ENCODE assay signal across 27 cellular contexts in genomic region chr3:62203561-62203960, GRCh38.
"Had no signal": no experiment of that assay in that cellular context is flagged by ENCODE, and none has a peak within 500 bp of the region (broad histone marks: within the 10 kb centered on the region; RNA-seq: fewer than 3 reads in every experiment).

No MANE protein-coding gene starts in this region.

- H3K36me3 ChIP-seq: brain microvascular endothelial cell had no signal

- H3K4me3 Mint-ChIP-seq: activated CD4-positive, alpha-beta memory T cell treated with anti-CD3 and anti-CD28 coated beads for 36 hours; activated CD4-positive, alpha-beta T cell treated with anti-CD3 and anti-CD28 coated beads for 36 hours; activated CD4-positive, alpha-beta T cell treated with anti-CD3 and anti-CD28 coated beads, Interleukin-2, amount 10 ng/mL, durations not matched to agents 24 days and 14 days; activated CD8-positive, alpha-beta memory T cell treated with anti-CD3 and anti-CD28 coated beads, Interleukin-2, amount 10 ng/mL, durations not matched to agents 7 days and 5 days; activated CD8-positive, alpha-beta T cell treated with anti-CD3 and anti-CD28 coated beads, Interleukin-2, amount 10 ng/mL, durations not matched to agents 7 days and 5 days; activated naive CD4-positive, alpha-beta T cell treated with anti-CD3 and anti-CD28 coated beads, Interleukin-2, amount 10 ng/mL, durations not matched to agents 7 days and 5 days; activated naive CD8-positive, alpha-beta T cell treated with anti-CD3 and anti-CD28 coated beads, Interleukin-2, amount 10 ng/mL, durations not matched to agents 7 days and 5 days; activated T-helper 1 cell treated with anti-CD3 and anti-CD28 coated beads, Interleukin-12 subunit alpha, Interleukin-12 subunit beta, Interleukin-2, Interleukin-4 antibody, amounts not matched to agents 30 ng/mL and 10 ng/mL and 1 ng/mL, durations not matched to agents 14 hours and 24 hours and 36 hours; central memory CD8-positive, alpha-beta T cell; dendritic cell treated with granulocyte-macrophage colony-stimulating factor and Interleukin-4, amounts not matched to agents 40 ng/mL and 50 ng/mL, for 4 days; endodermal cell had no signal

- H3K36me3 Mint-ChIP-seq: activated CD4-positive, alpha-beta memory T cell treated with anti-CD3 and anti-CD28 coated beads for 36 hours; activated CD8-positive, alpha-beta memory T cell treated with anti-CD3 and anti-CD28 coated beads, Interleukin-2, amount 10 ng/mL, durations not matched to agents 7 days and 5 days; activated naive CD4-positive, alpha-beta T cell treated with anti-CD3 and anti-CD28 coated beads, Interleukin-2, amount 10 ng/mL, durations not matched to agents 7 days and 5 days; activated naive CD4-positive, alpha-beta T cell treated with anti-CD3 and anti-CD28 coated beads, Interleukin-2, amount 50 U/mL, for 72 hours; activated naive CD8-positive, alpha-beta T cell treated with anti-CD3 and anti-CD28 coated beads, Interleukin-2, amount 10 ng/mL, durations not matched to agents 7 days and 5 days had no signal

- H3K4me3 ChIP-seq: coronary artery, dorsolateral prefrontal cortex, esophagus muscularis mucosa, gastroesophageal sphincter had no signal

- H3K27me3 ChIP-seq: brain microvascular endothelial cell, dorsolateral prefrontal cortex, esophagus muscularis mucosa, gastroesophageal sphincter had no signal

- H3K27me3 Mint-ChIP-seq: activated CD4-positive, alpha-beta T cell treated with anti-CD3 and anti-CD28 coated beads for 36 hours; activated CD8-positive, alpha-beta memory T cell treated with anti-CD3 and anti-CD28 coated beads, Interleukin-2, amount 10 ng/mL, durations not matched to agents 7 days and 5 days; activated naive CD4-positive, alpha-beta T cell treated with anti-CD3 and anti-CD28 coated beads, Interleukin-2, amount 10 ng/mL, durations not matched to agents 7 days and 5 days; central memory CD8-positive, alpha-beta T cell; dendritic cell treated with granulocyte-macrophage colony-stimulating factor and Interleukin-4, amounts not matched to agents 40 ng/mL and 50 ng/mL, for 4 days had no signal

- H3K27ac Mint-ChIP-seq: activated CD4-positive, alpha-beta memory T cell treated with anti-CD3 and anti-CD28 coated beads for 36 hours; activated CD4-positive, alpha-beta T cell treated with anti-CD3 and anti-CD28 coated beads for 36 hours; activated CD4-positive, alpha-beta T cell treated with anti-CD3 and anti-CD28 coated beads, Interleukin-2, amount 10 ng/mL, durations not matched to agents 24 days and 14 days; activated CD8-positive, alpha-beta memory T cell treated with anti-CD3 and anti-CD28 coated beads, Interleukin-2, amount 10 ng/mL, durations not matched to agents 7 days and 5 days; activated CD8-positive, alpha-beta T cell treated with anti-CD3 and anti-CD28 coated beads, Interleukin-2, amount 10 ng/mL, durations not matched to agents 7 days and 5 days; activated naive CD4-positive, alpha-beta T cell treated with anti-CD3 and anti-CD28 coated beads, Interleukin-2, amount 10 ng/mL, durations not matched to agents 7 days and 5 days; activated naive CD4-positive, alpha-beta T cell treated with anti-CD3 and anti-CD28 coated beads, Interleukin-2, amount 50 U/mL, for 72 hours; activated naive CD8-positive, alpha-beta T cell treated with anti-CD3 and anti-CD28 coated beads, Interleukin-2, amount 10 ng/mL, durations not matched to agents 7 days and 5 days; activated T-helper 1 cell treated with anti-CD3 and anti-CD28 coated beads, Interleukin-12 subunit alpha, Interleukin-12 subunit beta, Interleukin-2, Interleukin-4 antibody, amounts not matched to agents 30 ng/mL and 10 ng/mL and 1 ng/mL, durations not matched to agents 14 hours and 24 hours and 36 hours; dendritic cell treated with granulocyte-macrophage colony-stimulating factor and Interleukin-4, amounts not matched to agents 40 ng/mL and 50 ng/mL, for 4 days; endodermal cell had no signal

- ATAC-seq: activated CD4-positive, alpha-beta T cell treated with anti-CD3 and anti-CD28 coated beads for 36 hours; activated CD8-positive, alpha-beta memory T cell treated with anti-CD3 and anti-CD28 coated beads, Interleukin-2, amount 10 ng/mL, durations not matched to agents 7 days and 5 days; activated CD8-positive, alpha-beta T cell treated with anti-CD3 and anti-CD28 coated beads, Interleukin-2, amount 10 ng/mL, durations not matched to agents 7 days and 5 days; activated naive CD4-positive, alpha-beta T cell treated with anti-CD3 and anti-CD28 coated beads, Interleukin-2, amount 50 U/mL, for 72 hours; gastroesophageal sphincter had no signal

- H3K9me3 ChIP-seq: esophagus muscularis mucosa, gastroesophageal sphincter had no signal

- H3K9me3 Mint-ChIP-seq: activated CD4-positive, alpha-beta memory T cell treated with anti-CD3 and anti-CD28 coated beads for 36 hours; activated CD4-positive, alpha-beta T cell treated with anti-CD3 and anti-CD28 coated beads, Interleukin-2, amount 10 ng/mL, durations not matched to agents 24 days and 14 days; activated naive CD4-positive, alpha-beta T cell treated with anti-CD3 and anti-CD28 coated beads, Interleukin-2, amount 10 ng/mL, durations not matched to agents 7 days and 5 days; activated naive CD4-positive, alpha-beta T cell treated with anti-CD3 and anti-CD28 coated beads, Interleukin-2, amount 50 U/mL, for 72 hours; activated naive CD8-positive, alpha-beta T cell treated with anti-CD3 and anti-CD28 coated beads, Interleukin-2, amount 10 ng/mL, durations not matched to agents 7 days and 5 days; activated T-helper 1 cell treated with anti-CD3 and anti-CD28 coated beads, Interleukin-12 subunit alpha, Interleukin-12 subunit beta, Interleukin-2, Interleukin-4 antibody, amounts not matched to agents 30 ng/mL and 10 ng/mL and 1 ng/mL, durations not matched to agents 14 hours and 24 hours and 36 hours; central memory CD8-positive, alpha-beta T cell; dendritic cell treated with granulocyte-macrophage colony-stimulating factor and Interleukin-4, amounts not matched to agents 40 ng/mL and 50 ng/mL, for 4 days; endodermal cell had no signal

- H3K4me1 ChIP-seq: esophagus muscularis mucosa, gastroesophageal sphincter had no signal

- H3K27ac ChIP-seq: brain microvascular endothelial cell, coronary artery, dorsolateral prefrontal cortex, esophagus muscularis mucosa, gastroesophageal sphincter had no signal

- DNase-seq: activated CD4-positive, alpha-beta memory T cell treated with anti-CD3 and anti-CD28 coated beads for 36 hours; activated CD4-positive, alpha-beta T cell treated with anti-CD3 and anti-CD28 coated beads for 36 hours; activated CD4-positive, alpha-beta T cell treated with anti-CD3 and anti-CD28 coated beads, Interleukin-2, amount 10 ng/mL, durations not matched to agents 24 days and 14 days; activated CD4-positive, CD25-positive, alpha-beta regulatory T cell; activated CD4-positive, CD25-positive, alpha-beta regulatory T cell treated with anti-CD3 and anti-CD28 coated beads, Interleukin-2, amount 50 U/mL, for 72 hours; activated CD8-positive, alpha-beta memory T cell treated with anti-CD3 and anti-CD28 coated beads, Interleukin-2, amount 10 ng/mL, durations not matched to agents 7 days and 5 days; activated CD8-positive, alpha-beta memory T cell treated with anti-CD3 and anti-CD28 coated beads, Interleukin-2, amount 50 U/mL, for 4 hours; activated CD8-positive, alpha-beta T cell treated with anti-CD3 and anti-CD28 coated beads, Interleukin-2, amount 10 ng/mL, durations not matched to agents 7 days and 5 days; activated gamma-delta T cell; activated naive CD4-positive, alpha-beta T cell; activated naive CD4-positive, alpha-beta T cell treated with anti-CD3 and anti-CD28 coated beads, Interleukin-2, amount 10 ng/mL, durations not matched to agents 7 days and 5 days; activated naive CD8-positive, alpha-beta T cell treated with anti-CD3 and anti-CD28 coated beads, Interleukin-2, amount 10 ng/mL, durations not matched to agents 7 days and 5 days; activated T-cell treated with anti-CD3 and anti-CD28 coated beads, Interleukin-2, amount 50 U/mL, for 1 hour; activated T-cell treated with anti-CD3 and anti-CD28 coated beads, Interleukin-2, amount 50 U/mL, for 48 hours; brain microvascular endothelial cell; dorsolateral prefrontal cortex; effector memory CD4-positive, alpha-beta T cell; endodermal cell; foreskin melanocyte; T-helper 2 cell had no signal

- H3K4me1 Mint-ChIP-seq: activated CD4-positive, alpha-beta T cell treated with anti-CD3 and anti-CD28 coated beads for 36 hours; activated CD4-positive, alpha-beta T cell treated with anti-CD3 and anti-CD28 coated beads, Interleukin-2, amount 10 ng/mL, durations not matched to agents 24 days and 14 days; activated CD8-positive, alpha-beta memory T cell treated with anti-CD3 and anti-CD28 coated beads, Interleukin-2, amount 10 ng/mL, durations not matched to agents 7 days and 5 days; activated naive CD4-positive, alpha-beta T cell treated with anti-CD3 and anti-CD28 coated beads, Interleukin-2, amount 10 ng/mL, durations not matched to agents 7 days and 5 days; activated naive CD8-positive, alpha-beta T cell treated with anti-CD3 and anti-CD28 coated beads, Interleukin-2, amount 10 ng/mL, durations not matched to agents 7 days and 5 days; central memory CD8-positive, alpha-beta T cell had no signal
